Comparison of ENCODE assay signal across 14 cellular contexts in genomic region chr1:30088594-30089556, GRCh38.
DNase-seq lines count a peak whose midpoint lies in the region; ATAC-seq and TF ChIP-seq lines count a peak whose summit lies in the region.
"Had no signal": no experiment of that assay in that cellular context is flagged by ENCODE, and none has a peak within 500 bp of the region (broad histone marks: within the 10 kb centered on the region; RNA-seq: fewer than 3 reads in every experiment).

No MANE protein-coding gene starts in this region.

- peaks cover 55% of the 10 kb centered on the region for H3K4me1 Mint-ChIP-seq in brain
- H3K4me1 Mint-ChIP-seq: activated naive CD4-positive, alpha-beta T cell treated with anti-CD3 and anti-CD28 coated beads, Interleukin-2, amount 10 ng/mL, durations not matched to agents 7 days and 5 days had no signal

- TF ChIP-seq POLR2A in thyroid gland (IDR thresholded peaks at IDR 0.05) = no peak

- no peaks in the 10 kb centered on the region for H3K79me2 ChIP-seq in SK-N-SH (ENCODE audit: insufficient read depth)

- WGBS in SK-N-SH (ENCODE audit: low lambda C conversion rate) = 41% methylated on average over 23 of the region's 23 CpGs
- WGBS in thyroid gland, 2 donors = 25 to 30% methylated on average over 23 of the region's 23 CpGs

- H3K27ac ChIP-seq in SK-N-SH (ENCODE audit: low read depth in 2 of 2, low read length in 1 of 2) = no peak overlapping the region; a peak in 1 of 4 replicates
- no peak overlapping the region for H3K27ac ChIP-seq in thyroid gland
- H3K27ac ChIP-seq: esophagus muscularis mucosa had no signal

- H3K4me1 ChIP-seq in SK-N-SH (ENCODE audit: control insufficient read depth in 1 of 2, insufficient read depth in 2 of 2, low read depth in 1 of 2, low read length in 1 of 2) (peaks cover 24 to 42% of the 10 kb centered on the region in 2 experiments; a peak in 3 of 4 replicates), thyroid gland (peaks cover 6 to 34% of the 10 kb centered on the region in 2 donors)

- H3K27ac Mint-ChIP-seq in brain = peak overlapping the region in 3 of 5 experiments; percentile 5 to 30 (median 20)
- H3K27ac Mint-ChIP-seq: activated naive CD4-positive, alpha-beta T cell treated with anti-CD3 and anti-CD28 coated beads, Interleukin-2, amount 10 ng/mL, durations not matched to agents 7 days and 5 days; naive thymus-derived CD4-positive, alpha-beta T cell had no signal

- H3K9me3 ChIP-seq in SK-N-SH (peaks cover 4% of the 10 kb centered on the region), thyroid gland (no peaks in the 10 kb centered on the region)

- TF ChIP-seq RAD21 in SK-N-SH (IDR thresholded peaks at IDR 0.05; ENCODE audit: low read length) = no peak

- peak; percentile 81 for DNase-seq in SK-N-SH
- peak; percentile 96 for DNase-seq in NCI-H2227 (lab: John Stamatoyannopoulos, UW; ENCODE audit: unreplicated experiment)
- peak; percentile 91 to 92 for DNase-seq in thyroid gland
- DNase-seq: activated CD8-positive, alpha-beta memory T cell treated with anti-CD3 and anti-CD28 coated beads for 24 hours; activated naive CD4-positive, alpha-beta T cell treated with anti-CD3 and anti-CD28 coated beads, Interleukin-2, amount 10 ng/mL, durations not matched to agents 7 days and 5 days; Karpas-422; naive thymus-derived CD4-positive, alpha-beta T cell; PC-3 had no signal

- H3F3A ChIP-seq in SK-N-SH (replicated peaks; ENCODE audit: insufficient read depth) = no peaks in the 10 kb centered on the region

- H3K9me2 ChIP-seq in SK-N-SH = no peaks in the 10 kb centered on the region

- 0 out of 4 replicates have a peak, but pooled peaks of 1 of the 2 experiments have one; percentile 9 for TF ChIP-seq EP300 in SK-N-SH (IDR thresholded peaks at IDR 0.05; ENCODE audit: borderline replicate concordance in 1 of 2, low read depth in 1 of 2, low read length in 1 of 2)

- CTCF ChIA-PET in SK-N-SH (lab: Yijun Ruan, JAX) = interaction anchor here (0.9 to 5.6 kb wide), 17 partner anchors 11 to 852 kb away, joined by 3 to 47 read pairs (median 4); no protein-coding TSS in a partner anchor

- intact Hi-C loops in thyroid gland (cut with DNase I) = loop anchor here (10.0 kb wide), 1 partner anchor 294 kb away; no protein-coding TSS in a partner anchor

- peaks cover 16 to 31% (median 27%) of the 10 kb centered on the region in 5 experiments for H3K9me3 Mint-ChIP-seq in brain

- H3K4me2 ChIP-seq in SK-N-SH = no peak overlapping the region

- TF ChIP-seq CTCF in SK-N-SH (IDR thresholded peaks at IDR 0.05) = no peak
- TF ChIP-seq CTCF in brain (conservative IDR thresholded peaks at IDR 0.05) = no peak
- no peak for TF ChIP-seq CTCF in thyroid gland (IDR thresholded peaks at IDR 0.05)

- no peak overlapping the region for H3K9ac ChIP-seq in SK-N-SH

- no peaks in the 10 kb centered on the region for H3K36me3 Mint-ChIP-seq in brain
- H3K36me3 Mint-ChIP-seq: activated naive CD4-positive, alpha-beta T cell treated with anti-CD3 and anti-CD28 coated beads, Interleukin-2, amount 10 ng/mL, durations not matched to agents 7 days and 5 days had no signal

- no peak overlapping the region for H3K4me3 Mint-ChIP-seq in brain
- H3K4me3 Mint-ChIP-seq: activated naive CD4-positive, alpha-beta T cell treated with anti-CD3 and anti-CD28 coated beads, Interleukin-2, amount 10 ng/mL, durations not matched to agents 7 days and 5 days had no signal

- H3K27me3 Mint-ChIP-seq in brain = peaks cover 14% of the 10 kb centered on the region

- H4K20me1 ChIP-seq in SK-N-SH (ENCODE audit: insufficient read depth) = no peaks in the 10 kb centered on the region

- H3K36me3 ChIP-seq in SK-N-SH (replicated peaks in 1 of 2; ENCODE audit: control insufficient read depth in 1 of 2, insufficient read depth in 2 of 2, low read length in 1 of 2) (no peaks in the 10 kb centered on the region), thyroid gland (no peaks in the 10 kb centered on the region)
- H3K36me3 ChIP-seq: esophagus muscularis mucosa had no signal

- ATAC-seq in SK-N-SH treated with all-trans-retinoic acid at 6 μM for 48 hours (no peak), HG03039 (IDR thresholded peaks at IDR 0.05; ENCODE audit: unreplicated experiment) (no peak), HG02798 (IDR thresholded peaks at IDR 0.05; ENCODE audit: poor library complexity, unreplicated experiment) (no peak), GM18861 (IDR thresholded peaks at IDR 0.05; ENCODE audit: unreplicated experiment) (no peak)
- ATAC-seq: naive thymus-derived CD4-positive, alpha-beta T cell; PC-3 had no signal

- no peak overlapping the region for H2AFZ ChIP-seq in SK-N-SH (ENCODE audit: low read depth)

- H3K4me3 ChIP-seq in SK-N-SH (ENCODE audit: low read depth in 2 of 2, low read length in 1 of 2) (no peak overlapping the region), thyroid gland (replicated peaks in 1 of 3) (no peak overlapping the region)
- H3K4me3 ChIP-seq: esophagus muscularis mucosa had no signal

- POLR2A ChIA-PET in SK-N-SH (lab: Yijun Ruan, JAX) = no interaction called here

- H3K27me3 ChIP-seq in SK-N-SH (ENCODE audit: insufficient read depth) (no peaks in the 10 kb centered on the region), thyroid gland (no peaks in the 10 kb centered on the region)

TF ChIP-seq in SK-N-SH, 30 proteins besides CTCF, POLR2A, EP300 and RAD21 (continues in another document):
- TF ChIP-seq GATA2 (CRISPR knock-in tag; IDR thresholded peaks at IDR 0.05) = peak; percentile 7; the same call in 1 of the 2 replicates
- no peak for TF ChIP-seq PBX3 (IDR thresholded peaks at IDR 0.05)
- no peak for TF ChIP-seq RFX5 (IDR thresholded peaks at IDR 0.05; ENCODE audit: low read length)

TF ChIP-seq in SK-N-SH treated with all-trans-retinoic acid at 6 μM for 48 hours, 23 proteins besides CTCF, POLR2A, EP300 and RAD21:
- TF ChIP-seq ZFP3 (CRISPR knock-in tag; IDR thresholded peaks at IDR 0.05) (no peak), BACH2 (CRISPR knock-in tag; IDR thresholded peaks at IDR 0.05; ENCODE audit: borderline replicate concordance) (no peak), ZC3H10 (CRISPR knock-in tag; IDR thresholded peaks at IDR 0.05) (no peak), CSDC2 (CRISPR knock-in tag; IDR thresholded peaks at IDR 0.05) (no peak), ZNF8 (CRISPR knock-in tag; IDR thresholded peaks at IDR 0.05) (no peak), CREB5 (CRISPR knock-in tag; IDR thresholded peaks at IDR 0.05; ENCODE audit: low read depth) (no peak), TCF4 (CRISPR knock-in tag; IDR thresholded peaks at IDR 0.05; ENCODE audit: borderline replicate concordance) (no peak), ESRRG (CRISPR knock-in tag; IDR thresholded peaks at IDR 0.05) (no peak)
